11 cellular contexts compared by ENCODE assay signal in the genomic region with DNA sequence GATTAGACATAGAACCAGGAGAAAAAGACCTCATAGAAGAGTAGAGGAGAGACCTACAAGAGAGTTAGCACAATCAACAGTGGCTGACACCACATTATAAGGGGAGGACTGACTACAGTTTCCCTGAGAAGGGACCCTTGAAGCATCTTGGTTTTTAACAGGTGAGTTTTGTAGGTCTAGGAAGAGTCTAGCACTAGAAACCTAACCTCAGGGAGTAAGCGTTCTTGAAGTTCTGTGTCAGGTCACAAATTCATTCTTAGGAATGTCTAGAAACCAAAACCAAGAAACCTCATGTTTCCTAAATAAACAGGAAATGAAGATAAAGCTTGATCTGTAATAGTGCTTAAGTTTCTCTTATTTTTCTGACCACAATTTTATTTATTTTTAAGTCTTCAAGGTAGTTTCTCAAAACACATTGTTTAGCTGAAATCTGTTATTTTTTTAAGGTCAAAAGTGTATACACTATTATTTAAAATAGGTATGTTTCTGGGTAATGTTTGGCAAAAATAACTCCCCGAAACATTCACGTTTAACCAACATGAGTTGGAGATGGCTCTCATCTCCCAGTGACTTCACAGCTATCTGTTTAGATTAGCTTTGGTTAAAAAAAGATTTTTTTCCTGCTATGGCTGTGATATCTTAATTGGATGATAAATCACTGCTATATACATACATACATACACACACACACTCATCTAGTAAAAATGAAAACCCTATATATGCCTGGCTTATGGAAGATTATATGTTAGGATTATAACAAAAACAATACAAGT. TPM values are rescaled to one million over a fixed set of nuclear protein-coding genes. Genes with fewer than 3 reads are reported as not detected.
DNase-seq lines count a peak whose midpoint lies in the region; ATAC-seq and TF ChIP-seq lines count a peak whose summit lies in the region.
"Had no signal": no experiment of that assay in that cellular context is flagged by ENCODE, and none has a peak within 500 bp of the region (broad histone marks: within the 10 kb centered on the region; RNA-seq: fewer than 3 reads in every experiment).

No MANE protein-coding gene starts in this region.

- no peaks in the 10 kb centered on the region for H3K9me3 Mint-ChIP-seq in activated CD4-positive, alpha-beta T cell treated with anti-CD3 and anti-CD28 coated beads, Interleukin-2, amount 10 ng/mL, durations not matched to agents 24 days and 14 days

- DNase-seq in activated CD4-positive, alpha-beta T cell treated with anti-CD3 and anti-CD28 coated beads, Interleukin-2, amount 10 ng/mL, durations not matched to agents 24 days and 14 days: no peak
- DNase-seq in activated CD4-positive, alpha-beta T cell treated with anti-CD3 and anti-CD28 coated beads, Interleukin-2, amount 50 U/mL, for 1 hour: no peak
- peak; percentile 45 for DNase-seq in RPMI8226
- DNase-seq in effector memory CD4-positive, alpha-beta T cell: no peak
- DNase-seq in effector CD4-positive, alpha-beta T cell: no peak
- no peak for DNase-seq in GM13977 (ENCODE audit: low spot score)
- DNase-seq: left colon, NCI-H1694 treated with DMSO at 0.1 percent for 48 hours, right cardiac atrium had no signal

- H3K27ac ChIP-seq in effector memory CD4-positive, alpha-beta T cell (ENCODE audit: insufficient read depth, low read length, poor library complexity, severe bottlenecking): peak overlapping the region; percentile 50
- no peak overlapping the region for H3K27ac ChIP-seq in parathyroid adenoma

- H3K36me3 Mint-ChIP-seq in activated CD4-positive, alpha-beta T cell treated with anti-CD3 and anti-CD28 coated beads, Interleukin-2, amount 10 ng/mL, durations not matched to agents 24 days and 14 days (ENCODE audit: low read depth): peaks cover 16% of the 10 kb centered on the region

- ATAC-seq in HG02981 (IDR thresholded peaks at IDR 0.05; ENCODE audit: unreplicated experiment): no peak

- no peak overlapping the region for H3K9ac ChIP-seq in parathyroid adenoma

- TF ChIP-seq CTCF in parathyroid adenoma (IDR thresholded peaks at IDR 0.05) (no peak), GM13977 (IDR thresholded peaks at IDR 0.05; ENCODE audit: extremely low read depth, insufficient read depth, missing control alignments) (no peak)

- peak overlapping the region; percentile 58 for H3K27ac Mint-ChIP-seq in activated CD4-positive, alpha-beta T cell treated with anti-CD3 and anti-CD28 coated beads, Interleukin-2, amount 10 ng/mL, durations not matched to agents 24 days and 14 days

- H3K36me3 ChIP-seq in effector memory CD4-positive, alpha-beta T cell (ENCODE audit: control insufficient read depth, insufficient read depth, low read length): no peaks in the 10 kb centered on the region
- no peaks in the 10 kb centered on the region for H3K36me3 ChIP-seq in parathyroid adenoma (ENCODE audit: control insufficient read depth, insufficient read depth, low read length)

- peak overlapping the region; percentile 65 for H3K4me3 Mint-ChIP-seq in activated CD4-positive, alpha-beta T cell treated with anti-CD3 and anti-CD28 coated beads, Interleukin-2, amount 10 ng/mL, durations not matched to agents 24 days and 14 days

- peaks cover 64% of the 10 kb centered on the region for H3K4me1 Mint-ChIP-seq in activated CD4-positive, alpha-beta T cell treated with anti-CD3 and anti-CD28 coated beads, Interleukin-2, amount 10 ng/mL, durations not matched to agents 24 days and 14 days

- peaks cover 41% of the 10 kb centered on the region for H3K79me2 ChIP-seq in parathyroid adenoma

- H3K27me3 ChIP-seq in effector memory CD4-positive, alpha-beta T cell (replicated peaks; ENCODE audit: control insufficient read depth, insufficient read depth, low read length, poor library complexity, severe bottlenecking): no peaks in the 10 kb centered on the region
- no peaks in the 10 kb centered on the region for H3K27me3 ChIP-seq in parathyroid adenoma (ENCODE audit: control insufficient read depth, insufficient read depth, low read length)

- peaks cover 58% of the 10 kb centered on the region for H3K4me1 ChIP-seq in effector memory CD4-positive, alpha-beta T cell (ENCODE audit: control insufficient read depth, insufficient read depth, low read length, poor library complexity, severe bottlenecking)
- peaks cover 35% of the 10 kb centered on the region for H3K4me1 ChIP-seq in parathyroid adenoma

- no peaks in the 10 kb centered on the region for H3K9me3 ChIP-seq in effector memory CD4-positive, alpha-beta T cell (ENCODE audit: control insufficient read depth, low read length)
- no peaks in the 10 kb centered on the region for H3K9me3 ChIP-seq in parathyroid adenoma (ENCODE audit: control insufficient read depth, low read length)

- in situ Hi-C loops in GM13977 (cut with MboI; ENCODE audit: low pct_unique_long_range_greater_than_20kb, low sequenced_read_pairs, unreplicated experiment): no loop called here

- intact Hi-C loops in activated CD4-positive, alpha-beta T cell treated with anti-CD3 and anti-CD28 coated beads, Interleukin-2, amount 10 ng/mL, durations not matched to agents 24 days and 14 days (cut with micrococcal nuclease): no loop called here

- no peaks in the 10 kb centered on the region for H3K27me3 Mint-ChIP-seq in activated CD4-positive, alpha-beta T cell treated with anti-CD3 and anti-CD28 coated beads, Interleukin-2, amount 10 ng/mL, durations not matched to agents 24 days and 14 days

- H2AFZ ChIP-seq in parathyroid adenoma: no peak overlapping the region

- peak overlapping the region; percentile 33 for H3K4me2 ChIP-seq in parathyroid adenoma (ENCODE audit: low read length)

- peak overlapping the region; percentile 9 for H3K4me3 ChIP-seq in effector memory CD4-positive, alpha-beta T cell (ENCODE audit: insufficient read depth, low read depth, low read length, poor library complexity, severe bottlenecking)
- no peak overlapping the region for H3K4me3 ChIP-seq in parathyroid adenoma (ENCODE audit: low read depth, low read length)

RNA-seq across cellular contexts. Expression of gene MAP3K1, which starts 37.1 kb away (rescaled TPM):
- 27.6 and 27.9 TPM in 2 replicates for total RNA-seq in activated CD4-positive, alpha-beta T cell treated with anti-CD3 and anti-CD28 coated beads, Interleukin-2, amount 10 ng/mL, durations not matched to agents 24 days and 14 days

RNA-seq across cellular contexts. Expression of gene SETD9, which starts 57.0 kb away (rescaled TPM):
- 15.9 and 17.0 TPM in 2 replicates for total RNA-seq in activated CD4-positive, alpha-beta T cell treated with anti-CD3 and anti-CD28 coated beads, Interleukin-2, amount 10 ng/mL, durations not matched to agents 24 days and 14 days
